1 cellular context compared by ENCODE assay signal in the genomic region with DNA sequence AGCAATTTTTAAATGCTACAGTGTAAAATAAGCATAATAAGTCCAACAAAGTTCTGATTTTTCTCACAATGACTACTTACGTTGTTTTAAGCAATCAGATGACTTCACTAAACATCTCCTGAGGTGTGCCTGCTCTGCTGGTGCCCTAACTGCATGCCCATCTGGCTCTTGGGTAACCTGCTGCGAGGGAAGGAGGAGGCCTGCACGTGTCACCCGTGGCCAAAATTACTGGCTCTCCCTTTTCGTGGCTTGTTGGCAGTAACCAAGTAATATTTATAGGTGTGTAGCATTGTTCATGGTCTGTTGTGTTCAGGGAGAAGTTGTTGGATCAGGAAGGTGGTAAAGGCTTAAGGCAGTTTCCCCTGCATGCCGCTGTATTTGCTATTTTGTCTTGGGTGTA.
TF ChIP-seq lines count a peak whose summit lies in the region.

No MANE protein-coding gene starts in this region.

TF ChIP-seq in IMR-90, 13 proteins besides CTCF, POLR2A, EP300 and RAD21:
- TF ChIP-seq, protein P1, sequence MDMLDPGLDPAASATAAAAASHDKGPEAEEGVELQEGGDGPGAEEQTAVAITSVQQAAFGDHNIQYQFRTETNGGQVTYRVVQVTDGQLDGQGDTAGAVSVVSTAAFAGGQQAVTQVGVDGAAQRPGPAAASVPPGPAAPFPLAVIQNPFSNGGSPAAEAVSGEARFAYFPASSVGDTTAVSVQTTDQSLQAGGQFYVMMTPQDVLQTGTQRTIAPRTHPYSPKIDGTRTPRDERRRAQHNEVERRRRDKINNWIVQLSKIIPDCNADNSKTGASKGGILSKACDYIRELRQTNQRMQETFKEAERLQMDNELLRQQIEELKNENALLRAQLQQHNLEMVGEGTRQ (IDR thresholded peaks at IDR 0.05; ENCODE audit: low read depth, low read length): no peak
